28 cellular contexts compared by ENCODE assay signal in genomic region chr7:101659706-101660105, GRCh38. TPM values are rescaled to one million over a fixed set of nuclear protein-coding genes. Genes with fewer than 3 reads are reported as not detected.
"Had no signal": no experiment of that assay in that cellular context is flagged by ENCODE, and none has a peak within 500 bp of the region (broad histone marks: within the 10 kb centered on the region; RNA-seq: fewer than 3 reads in every experiment).

No MANE protein-coding gene starts in this region.

- DNase-seq: activated CD4-positive, alpha-beta T cell treated with anti-CD3 and anti-CD28 coated beads for 4 hours; activated CD8-positive, alpha-beta memory T cell treated with anti-CD3 and anti-CD28 coated beads, Interleukin-2, amount 50 U/mL, for 4 hours; activated CD8-positive, alpha-beta T cell treated with anti-CD3 and anti-CD28 coated beads for 36 hours; activated gamma-delta T cell treated with Interleukin-2 at 50 U/mL for 16 hours; activated naive CD4-positive, alpha-beta T cell treated with anti-CD3 and anti-CD28 coated beads, Interleukin-2, amount 10 ng/mL, durations not matched to agents 7 days and 5 days; activated naive CD8-positive, alpha-beta T cell treated with anti-CD3 and anti-CD28 coated beads for 36 hours; activated T-cell treated with anti-CD3 and anti-CD28 coated beads, Interleukin-2, amount 50 U/mL, for 72 hours; anterior cingulate cortex; body of pancreas; Kasumi-1; NCI-H1048; NCI-H146; NCI-H187 treated with DMSO at 0.1 percent for 48 hours; NCI-H2171; NCI-H2227 treated with DMSO at 0.1 percent for 48 hours; NCI-H526; NCI-H82; OCI-M1; RPMI8226; SJCRH30 had no signal

- H3K27ac ChIP-seq: body of pancreas, SJCRH30 had no signal

- H3K36me3 ChIP-seq: SJCRH30 had no signal

- ATAC-seq: activated CD4-positive, CD25-positive, alpha-beta regulatory T cell treated with anti-CD3 and anti-CD28 coated beads, Interleukin-2, amount 50 U/mL, for 24 hours; activated CD8-positive, alpha-beta T cell treated with anti-CD3 and anti-CD28 coated beads for 36 hours; activated T-cell treated with anti-CD3 and anti-CD28 coated beads, Interleukin-2, amount 50 U/mL, for 72 hours; body of pancreas; Panc1; Right ventricle myocardium inferior had no signal

- H3K4me3 ChIP-seq: body of pancreas, SJCRH30 had no signal

- H3K9me3 ChIP-seq: body of pancreas had no signal

- H3K4me1 Mint-ChIP-seq: activated naive CD4-positive, alpha-beta T cell treated with anti-CD3 and anti-CD28 coated beads, Interleukin-2, amount 10 ng/mL, durations not matched to agents 7 days and 5 days; activated naive CD8-positive, alpha-beta T cell treated with anti-CD3 and anti-CD28 coated beads for 36 hours; central memory CD8-positive, alpha-beta T cell had no signal

- H3K4me3 Mint-ChIP-seq: activated CD8-positive, alpha-beta T cell treated with anti-CD3 and anti-CD28 coated beads for 36 hours; activated naive CD4-positive, alpha-beta T cell treated with anti-CD3 and anti-CD28 coated beads, Interleukin-2, amount 10 ng/mL, durations not matched to agents 7 days and 5 days; activated naive CD8-positive, alpha-beta T cell treated with anti-CD3 and anti-CD28 coated beads for 36 hours; activated T-cell treated with anti-CD3 and anti-CD28 coated beads, Interleukin-2, amount 50 U/mL, for 72 hours; central memory CD8-positive, alpha-beta T cell; T-helper 1 cell treated with Interleukin-12 subunit alpha and Interleukin-12 subunit beta and Interleukin-4 antibody, amounts not matched to agents 30 μg/mL and 1 μg/mL, for 36 hours had no signal

- H3K36me3 Mint-ChIP-seq: activated naive CD4-positive, alpha-beta T cell treated with anti-CD3 and anti-CD28 coated beads, Interleukin-2, amount 10 ng/mL, durations not matched to agents 7 days and 5 days; activated naive CD8-positive, alpha-beta T cell treated with anti-CD3 and anti-CD28 coated beads for 36 hours had no signal

- H3K27ac Mint-ChIP-seq: activated CD8-positive, alpha-beta T cell treated with anti-CD3 and anti-CD28 coated beads for 36 hours; activated naive CD4-positive, alpha-beta T cell treated with anti-CD3 and anti-CD28 coated beads, Interleukin-2, amount 10 ng/mL, durations not matched to agents 7 days and 5 days; activated naive CD8-positive, alpha-beta T cell treated with anti-CD3 and anti-CD28 coated beads for 36 hours; activated T-helper 2 cell treated with anti-CD3 and anti-CD28 coated beads, Interferon-gamma antibody, Interleukin-2, Interleukin-4, amounts not matched to agents 10 μg/mL and 5 μg/mL and 100 μg/mL, durations not matched to agents 14 hours and 24 hours and 36 hours; T-helper 1 cell treated with Interleukin-12 subunit alpha and Interleukin-12 subunit beta and Interleukin-4 antibody, amounts not matched to agents 30 μg/mL and 1 μg/mL, for 36 hours had no signal

- H3K4me1 ChIP-seq: body of pancreas, SJCRH30 had no signal

- H3K9me3 Mint-ChIP-seq: central memory CD8-positive, alpha-beta T cell had no signal

- H3K27me3 ChIP-seq: body of pancreas had no signal

RNA-seq across cellular contexts. Expression of gene MYL10, which starts 30.6 kb away (rescaled TPM):
- total RNA-seq: activated CD8-positive, alpha-beta T cell treated with anti-CD3 and anti-CD28 coated beads for 36 hours; activated naive CD8-positive, alpha-beta T cell treated with anti-CD3 and anti-CD28 coated beads for 36 hours; activated T-cell treated with anti-CD3 and anti-CD28 coated beads, Interleukin-2, amount 50 U/mL, for 72 hours; activated T-helper 2 cell treated with anti-CD3 and anti-CD28 coated beads, Interferon-gamma antibody, Interleukin-2, Interleukin-4, amounts not matched to agents 10 μg/mL and 5 μg/mL and 100 μg/mL, durations not matched to agents 14 hours and 24 hours and 36 hours; body of pancreas; NCI-H460; Right ventricle myocardium inferior had no signal
- polyA plus RNA-seq: adipose tissue had no signal
